18 cellular contexts compared by ENCODE assay signal in the genomic region with DNA sequence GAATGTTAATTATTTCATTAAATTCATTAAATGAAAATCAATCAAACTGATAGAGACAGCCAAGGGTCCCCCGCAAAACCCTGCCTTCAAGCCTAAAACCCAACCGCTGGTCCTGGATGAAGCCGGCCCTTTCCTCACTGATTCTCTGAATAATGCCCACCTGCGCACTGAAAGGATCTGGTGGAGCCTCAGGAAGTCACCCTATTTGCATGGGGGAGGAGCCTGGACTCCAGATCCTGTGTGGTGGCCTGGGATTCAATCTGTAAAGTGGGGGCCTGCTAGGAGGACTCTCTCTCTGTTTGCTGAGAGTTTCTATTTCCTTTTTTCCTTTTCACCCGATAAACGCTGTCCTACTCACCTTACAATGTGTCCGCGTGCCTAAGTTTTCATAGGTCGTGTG.
A peak's percentile ranks its signal among the peaks of the same experiment; 100 is the strongest.
DNase-seq lines count a peak whose midpoint lies in the region; ATAC-seq and TF ChIP-seq lines count a peak whose summit lies in the region.
"Had no signal": no experiment of that assay in that cellular context is flagged by ENCODE, and none has a peak within 500 bp of the region (broad histone marks: within the 10 kb centered on the region; RNA-seq: fewer than 3 reads in every experiment).

No MANE protein-coding gene starts in this region.

- H3K27me3 Mint-ChIP-seq in GM23338 (ENCODE audit: insufficient read depth, low read depth, poor library complexity) (no peaks in the 10 kb centered on the region), nephron progenitor cell (ENCODE audit: low read depth, poor library complexity) (no peaks in the 10 kb centered on the region)

- H3K36me3 Mint-ChIP-seq in GM23338 (ENCODE audit: low read depth) (no peaks in the 10 kb centered on the region), nephron progenitor cell (ENCODE audit: low read depth) (no peaks in the 10 kb centered on the region)
- H3K36me3 Mint-ChIP-seq: CD8-positive, alpha-beta T cell had no signal

- H3K4me2 ChIP-seq in GM23338 = peak overlapping the region; percentile 10; the same call in 1 of the 2 replicates
- H3K4me2 ChIP-seq: BLaER1 treated with 17β-estradiol and CSF1 and Interleukin-3, amounts not matched to agents 10 nM and 100 nM; PC-9 had no signal

- no peaks in the 10 kb centered on the region for H3K9me3 Mint-ChIP-seq in GM23338
- no peaks in the 10 kb centered on the region for H3K9me3 Mint-ChIP-seq in nephron progenitor cell
- H3K9me3 Mint-ChIP-seq: CD8-positive, alpha-beta T cell had no signal

- no peak overlapping the region; the same call in 1 of the 2 replicates for H3K27ac ChIP-seq in GM23338 (ENCODE audit: low read depth)
- H3K27ac ChIP-seq in HUES64 (ENCODE audit: low read depth, low read length) = no peak overlapping the region
- H3K27ac ChIP-seq: BLaER1 treated with 17β-estradiol and CSF1 and Interleukin-3, amounts not matched to agents 10 nM and 100 nM; PC-9; SJCRH30 had no signal

- ATAC-seq in GM23338 (peak; percentile 99), HG03159 (IDR thresholded peaks at IDR 0.05; ENCODE audit: unreplicated experiment) (no peak)
- ATAC-seq: CD8-positive, alpha-beta T cell had no signal

- no peaks in the 10 kb centered on the region for H3K9me2 ChIP-seq in GM23338 (ENCODE audit: insufficient read depth)

- H3K4me1 Mint-ChIP-seq in GM23338 (peaks cover 49% of the 10 kb centered on the region), nephron progenitor cell (peaks cover 44% of the 10 kb centered on the region)

- H2AFZ ChIP-seq in GM23338 = no peak overlapping the region
- H2AFZ ChIP-seq: PC-9 had no signal

- H3K27ac Mint-ChIP-seq in GM23338 (peak overlapping the region; percentile 74), nephron progenitor cell (no peak overlapping the region)
- H3K27ac Mint-ChIP-seq: CD8-positive, alpha-beta T cell had no signal

- no peaks in the 10 kb centered on the region for H3K9me3 ChIP-seq in HUES64 (ENCODE audit: insufficient read depth, low read depth, low read length)
- H3K9me3 ChIP-seq: BLaER1 treated with 17β-estradiol and CSF1 and Interleukin-3, amounts not matched to agents 10 nM and 100 nM; SJCRH30 had no signal

- DNase-seq in GM23338 (ENCODE audit: low spot score) (peak; percentile 92), iPS DF 19.7 (ENCODE audit: low read depth, low spot score) (peak; percentile 69), nephron progenitor cell (peak; percentile 24), cerebellar cortex (ENCODE audit: low spot score) (no peak), NCI-H2107 treated with DMSO at 0.1 percent for 48 hours (lab: John Stamatoyannopoulos, UW; ENCODE audit: unreplicated experiment) (no peak)
- DNase-seq: CD8-positive, alpha-beta T cell; DMS53; KG1; NCI-H1105 treated with DMSO at 0.1 percent for 48 hours; NCI-H187; NCI-H226; NCI-H524; NCI-H82; PC-9; SJCRH30 had no signal

- H3K4me1 ChIP-seq in GM23338 (ENCODE audit: insufficient read depth) = peaks cover 55% of the 10 kb centered on the region
- H3K4me1 ChIP-seq in HUES64 (ENCODE audit: insufficient read depth, low read length) = peaks cover 51% of the 10 kb centered on the region
- H3K4me1 ChIP-seq: SJCRH30 had no signal

- H3K79me2 ChIP-seq in GM23338 (replicated peaks; ENCODE audit: insufficient read depth) = no peaks in the 10 kb centered on the region

- 93% methylated on average over 9 of the region's 9 CpGs for WGBS in HUES64

- no peaks in the 10 kb centered on the region for H3K27me3 ChIP-seq in GM23338 (ENCODE audit: insufficient read depth)
- no peaks in the 10 kb centered on the region for H3K27me3 ChIP-seq in HUES64 (ENCODE audit: insufficient read depth, low read length)
- H3K27me3 ChIP-seq: BLaER1 treated with 17β-estradiol and CSF1 and Interleukin-3, amounts not matched to agents 10 nM and 100 nM; SJCRH30 had no signal

- no peak overlapping the region for H3K9ac ChIP-seq in HUES64 (ENCODE audit: low read depth, low read length)
- H3K9ac ChIP-seq: BLaER1 treated with 17β-estradiol and CSF1 and Interleukin-3, amounts not matched to agents 10 nM and 100 nM had no signal

- no peaks in the 10 kb centered on the region for H3K36me3 ChIP-seq in GM23338 (ENCODE audit: insufficient read depth)
- H3K36me3 ChIP-seq in HUES64 (ENCODE audit: insufficient read depth, low read length) = no peaks in the 10 kb centered on the region
- H3K36me3 ChIP-seq: BLaER1 treated with 17β-estradiol and CSF1 and Interleukin-3, amounts not matched to agents 10 nM and 100 nM; SJCRH30 had no signal

- no peaks in the 10 kb centered on the region for H3F3A ChIP-seq in GM23338 (replicated peaks; ENCODE audit: low read depth)

- TF ChIP-seq CTCF in GM23338 (conservative IDR thresholded peaks at IDR 0.05; ENCODE audit: low read depth in 2 of 2) (no peak), nephron progenitor cell (IDR thresholded peaks at IDR 0.05) (no peak)

- H3K4me3 Mint-ChIP-seq in GM23338 (peak overlapping the region; percentile 29; the same call in 1 of the 3 replicates), nephron progenitor cell (no peak overlapping the region)
- H3K4me3 Mint-ChIP-seq: CD8-positive, alpha-beta T cell had no signal

- no peaks in the 10 kb centered on the region for H4K20me1 ChIP-seq in GM23338 (replicated peaks; ENCODE audit: insufficient read depth)
- H4K20me1 ChIP-seq: BLaER1 treated with 17β-estradiol and CSF1 and Interleukin-3, amounts not matched to agents 10 nM and 100 nM had no signal

- H3K4me3 ChIP-seq in GM23338 (no peak overlapping the region), HUES64 (ENCODE audit: low read length) (peak overlapping the region; percentile 2; the same call in 1 of the 2 replicates)
- H3K4me3 ChIP-seq: BLaER1 treated with 17β-estradiol and CSF1 and Interleukin-3, amounts not matched to agents 10 nM and 100 nM; PC-9; SJCRH30 had no signal

TF ChIP-seq in GM23338, 12 proteins besides CTCF, POLR2A, EP300 and RAD21 (continues in another document):
- TF ChIP-seq, protein P1, sequence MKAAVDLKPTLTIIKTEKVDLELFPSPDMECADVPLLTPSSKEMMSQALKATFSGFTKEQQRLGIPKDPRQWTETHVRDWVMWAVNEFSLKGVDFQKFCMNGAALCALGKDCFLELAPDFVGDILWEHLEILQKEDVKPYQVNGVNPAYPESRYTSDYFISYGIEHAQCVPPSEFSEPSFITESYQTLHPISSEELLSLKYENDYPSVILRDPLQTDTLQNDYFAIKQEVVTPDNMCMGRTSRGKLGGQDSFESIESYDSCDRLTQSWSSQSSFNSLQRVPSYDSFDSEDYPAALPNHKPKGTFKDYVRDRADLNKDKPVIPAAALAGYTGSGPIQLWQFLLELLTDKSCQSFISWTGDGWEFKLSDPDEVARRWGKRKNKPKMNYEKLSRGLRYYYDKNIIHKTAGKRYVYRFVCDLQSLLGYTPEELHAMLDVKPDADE (IDR thresholded peaks at IDR 0.05) = 0 out of 2 replicates have a peak, but pooled peaks have one; percentile 11
- TF ChIP-seq STAT1 (IDR thresholded peaks at IDR 0.05; ENCODE audit: unreplicated experiment) = no peak

Comparison
In these comparisons a context has a peak if more than half of its experiments do, and no peak if none do; other contexts are left out.
1. DNase-seq: peak in GM23338 (single experiment), iPS DF 19.7 (single experiment) and nephron progenitor cell (single experiment); none in cerebellar cortex (single experiment) and NCI-H2107 treated with DMSO at 0.1 percent for 48 hours (single experiment).